ENCODE assay signal across 10 cellular contexts in genomic region chr6:33075208-33075567, GRCh38. TPM values are rescaled to one million over a fixed set of nuclear protein-coding genes. Genes with fewer than 3 reads are reported as not detected.
A peak's percentile ranks its signal among the peaks of the same experiment; 100 is the strongest.
DNase-seq lines count a peak whose midpoint lies in the region; ATAC-seq and TF ChIP-seq lines count a peak whose summit lies in the region.
"Had no signal": no experiment of that assay in that cellular context is flagged by ENCODE, and none has a peak within 500 bp of the region (broad histone marks: within the 10 kb centered on the region; RNA-seq: fewer than 3 reads in every experiment).

No MANE protein-coding gene starts in this region.

- H3K4me3 ChIP-seq in thyroid gland (replicated peaks in 1 of 3), result no peak overlapping the region

- CTCF ChIA-PET in activated naive CD4-positive, alpha-beta T cell treated with anti-CD3 and anti-CD28 coated beads for 36 hours (lab: Charles Lee), result interaction anchor here (0.9 to 1.7 kb wide), 2 partner anchors 60 to 63 kb away, joined by 3 to 5 read pairs; no protein-coding TSS in a partner anchor

- intact Hi-C loops in activated naive CD4-positive, alpha-beta T cell treated with anti-CD3 and anti-CD28 coated beads for 36 hours (cut with micrococcal nuclease), result no loop called here
- intact Hi-C loops in thyroid gland (cut with DNase I), result loop anchor here (5.0 kb wide), 1 partner anchor 63 kb away; no protein-coding TSS in a partner anchor

- peaks cover 4% of the 10 kb centered on the region for H3K27me3 Mint-ChIP-seq in activated naive CD4-positive, alpha-beta T cell treated with anti-CD3 and anti-CD28 coated beads for 36 hours (ENCODE audit: low read depth)

- no peak for DNase-seq in activated naive CD4-positive, alpha-beta T cell treated with anti-CD3 and anti-CD28 coated beads for 36 hours
- DNase-seq in activated naive CD4-positive, alpha-beta T cell treated with Interleukin-2 at 50 U/mL for 16 hours, result no peak
- DNase-seq in thyroid gland (no peak), NCI-H82 treated with DMSO at 0.1 percent for 48 hours (lab: John Stamatoyannopoulos, UW; ENCODE audit: unreplicated experiment) (no peak), GDM1 (lab: John Stamatoyannopoulos, UW) (no peak), HPDE6-E6E7 (ENCODE audit: extremely low spot score) (no peak)
- DNase-seq: activated CD4-positive, alpha-beta T cell treated with anti-CD3 and anti-CD28 coated beads, Interleukin-2, amount 50 U/mL, for 4 hours; colonic mucosa had no signal

- 83 to 90% methylated on average over 4 of the region's 4 CpGs for WGBS in thyroid gland, 2 donors

- no peaks in the 10 kb centered on the region for H3K9me3 ChIP-seq in thyroid gland
- H3K9me3 ChIP-seq: colonic mucosa had no signal

- peak overlapping the region; percentile 5 for H3K4me3 Mint-ChIP-seq in activated naive CD4-positive, alpha-beta T cell treated with anti-CD3 and anti-CD28 coated beads for 36 hours

- TF ChIP-seq CTCF in thyroid gland (IDR thresholded peaks at IDR 0.05), result no peak

- H3K27me3 ChIP-seq in thyroid gland, result no peaks in the 10 kb centered on the region
- H3K27me3 ChIP-seq: colonic mucosa had no signal

- H3K36me3 ChIP-seq in thyroid gland, result no peaks in the 10 kb centered on the region
- H3K36me3 ChIP-seq: colonic mucosa had no signal

- H3K27ac ChIP-seq in angular gyrus (ENCODE audit: low read depth, low read length) (peak overlapping the region; percentile 5), thyroid gland (peak overlapping the region; percentile 12 to 66 (median 44))

- peak; percentile 1 for ATAC-seq in HG03039 (IDR thresholded peaks at IDR 0.05; ENCODE audit: unreplicated experiment)

- no peaks in the 10 kb centered on the region for H3K36me3 Mint-ChIP-seq in activated naive CD4-positive, alpha-beta T cell treated with anti-CD3 and anti-CD28 coated beads for 36 hours (ENCODE audit: low read depth)

- H3K27ac Mint-ChIP-seq in activated naive CD4-positive, alpha-beta T cell treated with anti-CD3 and anti-CD28 coated beads for 36 hours, result no peak overlapping the region

- H3K4me1 ChIP-seq in thyroid gland, result peaks cover 4 to 6% of the 10 kb centered on the region in 2 donors
- H3K4me1 ChIP-seq: colonic mucosa had no signal

- peaks cover 25% of the 10 kb centered on the region for H3K4me1 Mint-ChIP-seq in activated naive CD4-positive, alpha-beta T cell treated with anti-CD3 and anti-CD28 coated beads for 36 hours (ENCODE audit: low read depth)

- no peaks in the 10 kb centered on the region for H3K9me3 Mint-ChIP-seq in activated naive CD4-positive, alpha-beta T cell treated with anti-CD3 and anti-CD28 coated beads for 36 hours

- TF ChIP-seq POLR2A in thyroid gland (IDR thresholded peaks at IDR 0.05), result no peak

RNA-seq across cellular contexts. Expression of gene HLA-DPB1, which starts 0.6 kb away (rescaled TPM):
- 1 to 10 TPM; 2.8 to 4.0 TPM for total RNA-seq in activated naive CD4-positive, alpha-beta T cell treated with anti-CD3 and anti-CD28 coated beads for 36 hours
- 10 to 100 TPM; 33.8 to 44.7 (median 41.0) TPM for total RNA-seq in thyroid gland

RNA-seq across cellular contexts. Expression of gene HLA-DPA1, which starts 1.7 kb away (rescaled TPM):
- total RNA-seq in activated naive CD4-positive, alpha-beta T cell treated with anti-CD3 and anti-CD28 coated beads for 36 hours, result 10 to 100 TPM; 12.1 to 15.3 TPM
- 100 to 1,000 TPM in 1 of 4 donors, 10 to 100 TPM in 3; 15.4 to 172 (median 67.6) TPM for total RNA-seq in thyroid gland

Comparison
In these comparisons a context has a peak if more than half of its experiments do, and no peak if none do; other contexts are left out.
1. RNA of gene HLA-DPB1, which starts 0.6 kb away (total RNA-seq): 33.8 to 44.7 TPM in thyroid gland; 2.8 to 4.0 TPM in activated naive CD4-positive, alpha-beta T cell treated with anti-CD3 and anti-CD28 coated beads for 36 hours; every median in the first group is over 4 times any median in the second.